1 cellular context compared by ENCODE assay signal in genomic region chr19:18091217-18091608, GRCh38.
TF ChIP-seq lines count a peak whose summit lies in the region.

No MANE protein-coding gene starts in this region.

TF ChIP-seq in H1, 55 proteins besides CTCF, POLR2A, EP300 and RAD21 (continued from another document):
- TF ChIP-seq MAX (IDR thresholded peaks at IDR 0.05) (no peak), CEBPB (IDR thresholded peaks at IDR 0.05; ENCODE audit: low read depth, low read length) (no peak), USF2 (IDR thresholded peaks at IDR 0.05; ENCODE audit: low read length) (no peak)
